Comparison of ENCODE assay signal across 21 cellular contexts in genomic region chr12:130160711-130161231, GRCh38. TPM values are rescaled to one million over a fixed set of nuclear protein-coding genes. Genes with fewer than 3 reads are reported as not detected.
A peak's percentile ranks its signal among the peaks of the same experiment; 100 is the strongest.
DNase-seq lines count a peak whose midpoint lies in the region; ATAC-seq, FAIRE-seq and TF ChIP-seq lines count a peak whose summit lies in the region.
"Had no signal": no experiment of that assay in that cellular context is flagged by ENCODE, and none has a peak within 500 bp of the region (broad histone marks: within the 10 kb centered on the region; RNA-seq: fewer than 3 reads in every experiment).

No MANE protein-coding gene starts in this region.

- H2AK5ac ChIP-seq in H9 (ENCODE audit: insufficient read length, low read length) (no peak overlapping the region), H1 (ENCODE audit: low read depth, low read length) (no peak overlapping the region)

- no peaks in the 10 kb centered on the region; a peak in 2 of 7 replicates for H3K36me3 Mint-ChIP-seq in H9 (ENCODE audit: insufficient read depth in 1 of 3, low read depth in 3 of 3)

- no peak for FAIRE-seq in H1 (lab: Jason Lieb, UNC)
- FAIRE-seq: G401.6 had no signal

- intact Hi-C loops in dorsolateral prefrontal cortex (cut with DNase I), result no loop called here

- no peak for TF ChIP-seq CTCF in H9 (conservative IDR thresholded peaks at IDR 0.05)
- no peak for TF ChIP-seq CTCF in H1 (IDR thresholded peaks at IDR 0.05; ENCODE audit: control extremely low read depth in 1 of 3, insufficient read depth in 1 of 3, low read depth in 1 of 3, low read length in 3 of 3)
- TF ChIP-seq CTCF in suprapubic skin (IDR thresholded peaks at IDR 0.05), result no peak
- TF ChIP-seq CTCF in dorsolateral prefrontal cortex (IDR thresholded peaks at IDR 0.05 in 54 of 56, conservative IDR thresholded peaks at IDR 0.05 in 2 of 56; ENCODE audit: low read depth in 1 of 56, partially characterized antibody in 56 of 56), result no peak

- TF ChIP-seq EP300 in H1 (IDR thresholded peaks at IDR 0.05; ENCODE audit: borderline replicate concordance in 1 of 2, low read depth in 2 of 2, low read length in 2 of 2), result no peak
- TF ChIP-seq EP300 in suprapubic skin (IDR thresholded peaks at IDR 0.05), result no peak

- no peak overlapping the region for H4K5ac ChIP-seq in H9 (ENCODE audit: insufficient read length, low read depth, low read length)
- H4K5ac ChIP-seq in H1 (ENCODE audit: insufficient read length, low read depth, low read length), result no peak overlapping the region

- H2BK20ac ChIP-seq in H9 (ENCODE audit: low read depth, low read length, poor library complexity, severe bottlenecking), result no peak overlapping the region
- no peak overlapping the region for H2BK20ac ChIP-seq in H1 (ENCODE audit: low read length)

- H4K91ac ChIP-seq in H9 (ENCODE audit: insufficient read length, low read depth, low read length), result no peak overlapping the region
- H4K91ac ChIP-seq in H1 (replicated peaks; ENCODE audit: insufficient read length, low read length), result no peak overlapping the region

- H3K27me3 Mint-ChIP-seq in H9 (ENCODE audit: low read depth), result peaks cover 49% of the 10 kb centered on the region

- no peak overlapping the region for H3K23ac ChIP-seq in H9 (ENCODE audit: insufficient read length, low read depth, low read length)
- H3K23ac ChIP-seq in H1 (ENCODE audit: insufficient read length), result no peak overlapping the region

- peaks cover 6% of the 10 kb centered on the region for H3K4me1 ChIP-seq in H9 (ENCODE audit: insufficient read depth, low read length)
- peaks cover 7 to 40% (median 33%) of the 10 kb centered on the region in 4 experiments for H3K4me1 ChIP-seq in H1 (replicated peaks in 1 of 4; ENCODE audit: control insufficient read depth in 3 of 4, insufficient read depth in 4 of 4, low read length in 3 of 4)
- H3K4me1 ChIP-seq in suprapubic skin, result peaks cover 44% of the 10 kb centered on the region

- H3K9ac ChIP-seq in H9 (ENCODE audit: extremely low read depth, insufficient read length, low read length), result no peak overlapping the region
- no peak overlapping the region for H3K9ac ChIP-seq in H1 (replicated peaks in 1 of 4; ENCODE audit: extremely low read depth in 1 of 4, low read depth in 3 of 4, low read length in 3 of 4)

- H4K8ac ChIP-seq in H9 (replicated peaks; ENCODE audit: insufficient read length, low read depth, low read length) (no peak overlapping the region), H1 (ENCODE audit: extremely low read depth, insufficient read depth, low read length) (0 out of 2 replicates have a peak overlapping the region, but pooled peaks have one; percentile 48)

- H3K4me2 ChIP-seq in H9 (ENCODE audit: insufficient read depth, insufficient read length, low read length), result peak overlapping the region; percentile 55
- H3K4me2 ChIP-seq in H1 (ENCODE audit: insufficient read depth in 1 of 2, low read depth in 2 of 2, low read length in 2 of 2), result peak overlapping the region; percentile 74 to 90

- H2AFZ ChIP-seq in H9 (ENCODE audit: low read length) (no peak overlapping the region), H1 (ENCODE audit: low read length) (no peak overlapping the region)

- H2BK5ac ChIP-seq in H9 (ENCODE audit: insufficient read length, low read length) (no peak overlapping the region), H1 (ENCODE audit: low read depth, low read length) (no peak overlapping the region)

- no peak overlapping the region for H3K27ac Mint-ChIP-seq in H9
- H3K27ac Mint-ChIP-seq: activated naive CD4-positive, alpha-beta T cell treated with anti-CD3 and anti-CD28 coated beads for 36 hours; stimulated activated memory B cell treated with anti-CD40 and anti-IgM and Interleukin-4, amounts not matched to agents 10 μg/mL and 1 μg/mL and 100 μg/mL, for 72 hours had no signal

- no peak overlapping the region for H3K14ac ChIP-seq in H9 (ENCODE audit: insufficient read depth, low read length)
- no peak overlapping the region for H3K14ac ChIP-seq in H1 (ENCODE audit: insufficient read length)

- CTCF ChIA-PET in H1 (lab: Charles Lee; ENCODE audit: partially characterized antibody), result interaction anchor here (0.6 to 1.7 kb wide), 4 partner anchors 45 to 146 kb away, joined by 3 to 5 read pairs (median 3); no protein-coding TSS in a partner anchor

- peak overlapping the region; percentile 46 to 81 for H3K4me3 Mint-ChIP-seq in H9
- H3K4me3 Mint-ChIP-seq: activated naive CD4-positive, alpha-beta T cell treated with anti-CD3 and anti-CD28 coated beads for 36 hours; stimulated activated memory B cell treated with anti-CD40 and anti-IgM and Interleukin-4, amounts not matched to agents 10 μg/mL and 1 μg/mL and 100 μg/mL, for 72 hours had no signal

- H3K4me1 Mint-ChIP-seq in H9, result peaks cover 29 to 35% of the 10 kb centered on the region in 2 experiments
- H3K4me1 Mint-ChIP-seq: stimulated activated memory B cell treated with anti-CD40 and anti-IgM and Interleukin-4, amounts not matched to agents 10 μg/mL and 1 μg/mL and 100 μg/mL, for 72 hours had no signal

- no peak overlapping the region for H3K56ac ChIP-seq in H9 (ENCODE audit: insufficient read length, low read depth, low read length)
- no peak overlapping the region for H3K56ac ChIP-seq in H1 (replicated peaks; ENCODE audit: insufficient read length, low read depth, low read length)

- H3K79me1 ChIP-seq in H9 (ENCODE audit: insufficient read depth, low read depth, low read length, poor library complexity, severe bottlenecking), result no peaks in the 10 kb centered on the region
- H3K79me1 ChIP-seq in H1 (ENCODE audit: low read depth, low read length), result no peaks in the 10 kb centered on the region

- no peak for TF ChIP-seq POLR2A in H1 (IDR thresholded peaks at IDR 0.05; ENCODE audit: control extremely low read depth in 1 of 2, low read depth in 2 of 2, low read length in 2 of 2)
- no peak for TF ChIP-seq POLR2A in suprapubic skin (IDR thresholded peaks at IDR 0.05)

- no peak for DNase-seq in H9
- no peak for DNase-seq in H1 (ENCODE audit: low read depth in 1 of 2, low spot score in 2 of 2)
- DNase-seq in mesenteric fat pad (ENCODE audit: low spot score), result peak; percentile 72
- peak in 1 of 2 donors; percentile 52 for DNase-seq in suprapubic skin (ENCODE audit: low spot score in 2 of 2)
- DNase-seq in NCI-H774 (lab: John Stamatoyannopoulos, UW), result no peak
- no peak for DNase-seq in dorsolateral prefrontal cortex
- DNase-seq: activated CD4-positive, alpha-beta T cell treated with anti-CD3 and anti-CD28 coated beads for 1 hour; activated CD8-positive, alpha-beta memory T cell treated with anti-CD3 and anti-CD28 coated beads, Interleukin-2, amount 50 U/mL, for 48 hours; COR-L47; KBM-7; NCI-H1092 treated with DMSO at 0.1 percent for 48 hours; NCI-H226; SHP77 had no signal

- no peaks in the 10 kb centered on the region for H3K9me3 ChIP-seq in H9 (ENCODE audit: control insufficient read depth, low read depth, low read length)
- no peaks in the 10 kb centered on the region; a peak in 1 of 4 replicates for H3K9me3 ChIP-seq in H1 (ENCODE audit: insufficient read depth in 2 of 2, low read depth in 1 of 2, low read length in 1 of 2)
- no peaks in the 10 kb centered on the region for H3K9me3 ChIP-seq in suprapubic skin
- H3K9me3 ChIP-seq: neutrophil had no signal

- H2BK120ac ChIP-seq in H9 (ENCODE audit: low read depth, low read length, poor library complexity, severe bottlenecking), result no peak overlapping the region
- H2BK120ac ChIP-seq in H1 (replicated peaks; ENCODE audit: low read depth, low read length), result no peak overlapping the region

- peaks cover 12% of the 10 kb centered on the region for H4K20me1 ChIP-seq in H9 (ENCODE audit: control insufficient read depth, insufficient read depth, insufficient read length)
- peaks cover 14 to 18% of the 10 kb centered on the region in 2 experiments for H4K20me1 ChIP-seq in H1 (replicated peaks in 1 of 2; ENCODE audit: control insufficient read depth in 1 of 2, insufficient read depth in 2 of 2, low read length in 2 of 2)

- H3K36me3 ChIP-seq in H1 (ENCODE audit: control insufficient read depth in 2 of 4, insufficient read depth in 4 of 4, low read length in 3 of 4) (peaks cover 0 to 8% (median 0%) of the 10 kb centered on the region in 4 experiments; a peak in 1 of 8 replicates), suprapubic skin (no peaks in the 10 kb centered on the region)
- H3K36me3 ChIP-seq: neutrophil had no signal

- WGBS in H9 (ENCODE audit: extremely low coverage, insufficient read length, low lambda C conversion rate), result no CpG with 5 or more reads among the region's 44 CpGs
- WGBS in H1 (ENCODE audit: extremely low coverage in 1 of 2, insufficient coverage in 1 of 2, insufficient read length in 1 of 2, insufficient replicate concordance in 2 of 2, low coverage in 1 of 2, low lambda C conversion rate in 2 of 2, missing lambda C conversion rate in 1 of 2), 2 experiments, result 3% methylated on average over 30 of the region's 44 CpGs; no CpG with 5 or more reads in 1 of the 2 experiments
- WGBS in suprapubic skin, result 1% methylated on average over 16 of the region's 44 CpGs

- ATAC-seq in GM18873 (IDR thresholded peaks at IDR 0.05; ENCODE audit: low FRiP score, unreplicated experiment) (no peak), GM19328 (IDR thresholded peaks at IDR 0.05; ENCODE audit: unreplicated experiment) (no peak)
- ATAC-seq: stimulated activated memory B cell treated with anti-CD40 and anti-IgM and Interleukin-4, amounts not matched to agents 10 μg/mL and 1 μg/mL and 100 μg/mL, for 72 hours had no signal

- POLR2A ChIA-PET in H1 (lab: Charles Lee; ENCODE audit: partially characterized antibody), result interaction anchor here (1.3 kb wide), 1 partner anchor 9 kb away, joined by 3 read pairs; no protein-coding TSS in a partner anchor

- H2BK12ac ChIP-seq in H9 (ENCODE audit: insufficient read length, low read depth, low read length) (no peak overlapping the region), H1 (ENCODE audit: low read depth, low read length) (peak overlapping the region; percentile 50; the same call in 1 of the 2 replicates)

- H3K9me3 Mint-ChIP-seq in H9, result no peaks in the 10 kb centered on the region; a peak in 1 of 5 replicates
- H3K9me3 Mint-ChIP-seq: activated naive CD4-positive, alpha-beta T cell treated with anti-CD3 and anti-CD28 coated beads for 36 hours; stimulated activated memory B cell treated with anti-CD40 and anti-IgM and Interleukin-4, amounts not matched to agents 10 μg/mL and 1 μg/mL and 100 μg/mL, for 72 hours had no signal

- peak overlapping the region; percentile 29 to 70 (median 42); a peak in 7 of 8 replicates for H3K4me3 ChIP-seq in H1 (ENCODE audit: extremely low read depth in 1 of 4, insufficient read depth in 2 of 4, low read depth in 3 of 4, low read length in 4 of 4)
- H3K4me3 ChIP-seq in suprapubic skin, result peak overlapping the region; percentile 58
- H3K4me3 ChIP-seq in dorsolateral prefrontal cortex, result peak overlapping the region in 28 of 59 donors; percentile 22 to 62 (median 54)
- H3K4me3 ChIP-seq: lung had no signal

- H2BK15ac ChIP-seq in H9 (ENCODE audit: low read depth, low read length) (no peak overlapping the region), H1 (ENCODE audit: low read length) (no peak overlapping the region)

- no peak overlapping the region for H3K27ac ChIP-seq in H9 (ENCODE audit: insufficient read length, low read depth, low read length)
- H3K27ac ChIP-seq in H1 (ENCODE audit: low read depth, low read length), result no peak overlapping the region
- peak overlapping the region; percentile 13 for H3K27ac ChIP-seq in suprapubic skin
- H3K27ac ChIP-seq in dorsolateral prefrontal cortex, result no peak overlapping the region
- H3K27ac ChIP-seq: neutrophil had no signal

- TF ChIP-seq RAD21 in H1 (IDR thresholded peaks at IDR 0.05 in 1 of 2, conservative IDR thresholded peaks at IDR 0.05 in 1 of 2; ENCODE audit: low read depth in 2 of 2, low read length in 2 of 2), result no peak

- H3K27me3 ChIP-seq in H9 (ENCODE audit: insufficient read depth, low read length), result peaks cover 75% of the 10 kb centered on the region
- peaks cover 69 to 90% (median 81%) of the 10 kb centered on the region in 4 experiments for H3K27me3 ChIP-seq in H1 (replicated peaks in 1 of 4; ENCODE audit: control insufficient read depth in 3 of 4, extremely low read depth in 1 of 4, insufficient read depth in 3 of 4, low read length in 3 of 4)
- H3K27me3 ChIP-seq in suprapubic skin, result peaks cover 59% of the 10 kb centered on the region
- H3K27me3 ChIP-seq in dorsolateral prefrontal cortex, result peaks cover 3 to 98% (median 91%) of the 10 kb centered on the region in 45 donors

- H3K79me2 ChIP-seq in H9 (ENCODE audit: insufficient read depth, low read length), result no peaks in the 10 kb centered on the region
- no peaks in the 10 kb centered on the region for H3K79me2 ChIP-seq in H1 (ENCODE audit: control insufficient read depth in 1 of 2, insufficient read depth in 2 of 2, low read length in 2 of 2)

- H3K23me2 ChIP-seq in H9 (ENCODE audit: insufficient read length, low read depth, low read length, poor library complexity, severe bottlenecking) (peaks cover 19% of the 10 kb centered on the region), H1 (ENCODE audit: low read depth, low read length) (peaks cover 15% of the 10 kb centered on the region; the same call in 1 of the 2 replicates)

- H3K18ac ChIP-seq in H9 (ENCODE audit: insufficient read length, low read depth, low read length), result no peak overlapping the region
- no peak overlapping the region; the same call in 1 of the 2 replicates for H3K18ac ChIP-seq in H1 (ENCODE audit: extremely low read depth, low read length)

- no peak overlapping the region for H3K4ac ChIP-seq in H9 (ENCODE audit: low read depth, low read length)
- H3K4ac ChIP-seq in H1 (replicated peaks; ENCODE audit: insufficient read length, low read depth, low read length), result no peak overlapping the region

- H3T11ph ChIP-seq in H9 (ENCODE audit: low read length), result no peak overlapping the region

RNA-seq across cellular contexts. Expression of gene FZD10, which starts 1.5 kb away (rescaled TPM):
- 0.55 and 1.0 TPM in 2 replicates for total RNA-seq in H9 (2021)
- 0.36 and 0.60 TPM in 2 replicates for total RNA-seq in H1 (2021; fragmentation: NEBNext Ultra II Directional; extraction: Animal tissue kit (Norgen Biotek cat#: 25700))
- 0.11 and 0.36 TPM in 2 replicates for polyA plus RNA-seq in H1 (2011; rRNA removed)
- 0.32 TPM for polyA plus RNA-seq in H1 (2011; cell fraction: cytosol; rRNA removed)
- polyA plus RNA-seq in H1 (2011; cell fraction: nucleus; rRNA removed), result 0.58 TPM
- polyA plus RNA-seq in H1 (2012, experiment 1 of 2), result 0.10 to 0.36 TPM (median 0.24 TPM) in 4 replicates
- polyA plus RNA-seq in H1 (2012, experiment 2 of 2), result 0.20 TPM
- 0.41 TPM for polyA plus RNA-seq in H1 (2013, experiment 1 of 2)
- 0.52 TPM for polyA plus RNA-seq in H1 (2013, experiment 2 of 2)
- polyA minus RNA-seq in H1 (2011; rRNA and poly(A)+ RNA removed), result 0.32 and 0.34 TPM in 2 replicates
- 0.51 TPM for polyA minus RNA-seq in H1 (2011; cell fraction: cytosol; rRNA and poly(A)+ RNA removed)
- polyA minus RNA-seq in H1 (2011; cell fraction: nucleus; rRNA and poly(A)+ RNA removed), result 2.1 TPM
- 1.2 TPM for total RNA-seq in mesenteric fat pad
- total RNA-seq in suprapubic skin, result 10 to 100 TPM; 11.7 to 20.7 (median 15.5) TPM
- total RNA-seq in dorsolateral prefrontal cortex, result 1 to 10 TPM in 19 of 120 experiments, under 1 TPM in 100, not detected in 1; 0.16 to 1.8 (median 0.56) TPM
- total RNA-seq: activated naive CD4-positive, alpha-beta T cell treated with anti-CD3 and anti-CD28 coated beads for 36 hours; T-helper 1 cell treated with Interleukin-12 subunit alpha and Interleukin-12 subunit beta and Interleukin-4 antibody, amounts not matched to agents 30 ng/mL and 1 ng/mL, for 36 hours had no signal
